In genomic region chr1:156124557-156125483, GRCh38 we compare ENCODE assay signal across 8 cellular contexts. TPM values are rescaled to one million over a fixed set of nuclear protein-coding genes. Genes with fewer than 3 reads are reported as not detected.
DNase-seq lines count a peak whose midpoint lies in the region; ATAC-seq and TF ChIP-seq lines count a peak whose summit lies in the region.

No MANE protein-coding gene starts in this region.

- no peaks in the 10 kb centered on the region for H4K20me1 ChIP-seq in KMS-11 (ENCODE audit: insufficient read depth)

- no peaks in the 10 kb centered on the region for H3K36me3 ChIP-seq in KMS-11 (ENCODE audit: insufficient read depth)
- H3K36me3 ChIP-seq in liver (ENCODE audit: control insufficient read depth in 4 of 4, insufficient read depth in 3 of 4, low read depth in 1 of 4, low read length in 3 of 4) = no peaks in the 10 kb centered on the region
- H3K36me3 ChIP-seq in thyroid gland = no peaks in the 10 kb centered on the region

- H3K9me3 ChIP-seq in liver (ENCODE audit: control insufficient read depth in 4 of 4, low read length in 3 of 4) = no peaks in the 10 kb centered on the region
- no peaks in the 10 kb centered on the region for H3K9me3 ChIP-seq in thyroid gland

- peak; percentile 60 for DNase-seq in activated naive CD8-positive, alpha-beta T cell treated with anti-CD3 and anti-CD28 coated beads, Interleukin-2, amount 50 U/mL, for 24 hours
- DNase-seq in thyroid gland (no peak), cortex of kidney (lab: John Stamatoyannopoulos, UW) (no peak), midbrain (lab: John Stamatoyannopoulos, UW) (no peak)

- no peaks in the 10 kb centered on the region for H3K27me3 ChIP-seq in KMS-11 (ENCODE audit: insufficient read depth, low read depth)
- no peaks in the 10 kb centered on the region for H3K27me3 ChIP-seq in liver (ENCODE audit: control insufficient read depth in 4 of 4, insufficient read depth in 4 of 4, low read length in 3 of 4)
- no peaks in the 10 kb centered on the region for H3K27me3 ChIP-seq in thyroid gland

- peak overlapping the region; percentile 92 for H3K4me2 ChIP-seq in KMS-11

- WGBS in liver = 82% methylated on average over 17 of the region's 17 CpGs
- 75 to 78% methylated on average over 15 to 17 of the region's 17 CpGs for WGBS in thyroid gland, 2 donors

- no peaks in the 10 kb centered on the region for H3K9me3 Mint-ChIP-seq in activated naive CD8-positive, alpha-beta T cell treated with anti-CD3 and anti-CD28 coated beads, Interleukin-2, amount 50 U/mL, for 24 hours

- intact Hi-C loops in thyroid gland (cut with DNase I) = no loop called here

- ATAC-seq in activated naive CD8-positive, alpha-beta T cell treated with anti-CD3 and anti-CD28 coated beads, Interleukin-2, amount 50 U/mL, for 24 hours = peak; percentile 26
- ATAC-seq in GM21737 (IDR thresholded peaks at IDR 0.05; ENCODE audit: unreplicated experiment) = no peak

- TF ChIP-seq RAD21 in liver (IDR thresholded peaks at IDR 0.05) = no peak

- H3K27ac ChIP-seq in C4-2B = peak overlapping the region; percentile 80
- H3K27ac ChIP-seq in KMS-11 = peak overlapping the region; percentile 90
- H3K27ac ChIP-seq in liver (ENCODE audit: low read depth in 1 of 2, low read length in 2 of 2) = peak overlapping the region; percentile 67 to 93
- peak overlapping the region; percentile 95 to 98 (median 98) for H3K27ac ChIP-seq in thyroid gland

- peaks cover 73% of the 10 kb centered on the region for H3K79me2 ChIP-seq in KMS-11 (ENCODE audit: insufficient read depth, low read depth)

- TF ChIP-seq POLR2A in thyroid gland (IDR thresholded peaks at IDR 0.05) = peak in 1 of 2 donors; percentile 13

- H3K27me3 Mint-ChIP-seq in activated naive CD8-positive, alpha-beta T cell treated with anti-CD3 and anti-CD28 coated beads, Interleukin-2, amount 50 U/mL, for 24 hours = peaks cover 5% of the 10 kb centered on the region

- peak overlapping the region; percentile 61 for H3K4me3 Mint-ChIP-seq in activated naive CD8-positive, alpha-beta T cell treated with anti-CD3 and anti-CD28 coated beads, Interleukin-2, amount 50 U/mL, for 24 hours

- H2AFZ ChIP-seq in KMS-11 (ENCODE audit: low read depth) = no peak overlapping the region

- H3K4me1 ChIP-seq in KMS-11 (ENCODE audit: low read depth, poor library complexity, severe bottlenecking) (peaks cover 100% of the 10 kb centered on the region), liver (ENCODE audit: control insufficient read depth in 4 of 4, insufficient read depth in 4 of 4, low read length in 3 of 4) (peaks cover 9 to 71% (median 50%) of the 10 kb centered on the region in 4 donors), thyroid gland (peaks cover 95 to 100% of the 10 kb centered on the region in 2 donors)

- TF ChIP-seq CTCF in C4-2B (conservative IDR thresholded peaks at IDR 0.05) = no peak
- TF ChIP-seq CTCF in KMS-11 (conservative IDR thresholded peaks at IDR 0.05; ENCODE audit: low read depth, low read length) = no peak
- no peak for TF ChIP-seq CTCF in liver (IDR thresholded peaks at IDR 0.05; ENCODE audit: low read depth, low read length, missing input control)
- TF ChIP-seq CTCF in thyroid gland (IDR thresholded peaks at IDR 0.05) = no peak

- H3K36me3 Mint-ChIP-seq in activated naive CD8-positive, alpha-beta T cell treated with anti-CD3 and anti-CD28 coated beads, Interleukin-2, amount 50 U/mL, for 24 hours (ENCODE audit: low read depth) = peaks cover 20% of the 10 kb centered on the region

- H3K9ac ChIP-seq in KMS-11 (peak overlapping the region; percentile 7; the same call in 1 of the 2 replicates), liver (ENCODE audit: low read depth in 1 of 2, low read length in 2 of 2) (no peak overlapping the region)

- peak overlapping the region; percentile 79 for H3K27ac Mint-ChIP-seq in activated naive CD8-positive, alpha-beta T cell treated with anti-CD3 and anti-CD28 coated beads, Interleukin-2, amount 50 U/mL, for 24 hours

- H3K4me1 Mint-ChIP-seq in activated naive CD8-positive, alpha-beta T cell treated with anti-CD3 and anti-CD28 coated beads, Interleukin-2, amount 50 U/mL, for 24 hours = peaks cover 84% of the 10 kb centered on the region

- H3K4me3 ChIP-seq in KMS-11 (IDR thresholded peaks at IDR 0.05; ENCODE audit: insufficient read depth, low read depth, low read length) (peak overlapping the region; percentile 44), liver (ENCODE audit: low read depth in 1 of 3, low read length in 3 of 3) (no peak overlapping the region), thyroid gland (replicated peaks in 1 of 3) (no peak overlapping the region)

TF ChIP-seq in liver, 16 proteins besides CTCF, POLR2A, EP300 and RAD21:
- TF ChIP-seq HNF4A (conservative IDR thresholded peaks at IDR 0.05) = no peak

RNA-seq across cellular contexts. Expression of gene LMNA, which starts 10.3 kb away (rescaled TPM):
- total RNA-seq in liver (100 to 1,000 TPM in 1 of 2 donors, 10 to 100 TPM in 1; 89.4 to 160 TPM), thyroid gland (100 to 1,000 TPM; 235 to 412 (median 327) TPM)
- polyA plus RNA-seq in liver = 100 to 1,000 TPM in 1 of 2 donors, 10 to 100 TPM in 1; 60.4 to 105 TPM

RNA-seq across cellular contexts. Expression of gene SEMA4A, which starts 28.6 kb away (rescaled TPM):
- 1 to 10 TPM; 2.3 to 3.5 TPM for total RNA-seq in liver
- 1 to 10 TPM; 1.1 to 1.2 TPM for polyA plus RNA-seq in liver
- total RNA-seq in thyroid gland = 10 to 100 TPM; 21.5 to 50.8 (median 37.5) TPM

RNA-seq across cellular contexts. Expression of gene MEX3A, which starts 42.6 kb away (rescaled TPM):
- total RNA-seq in liver (1 to 10 TPM; 1.3 TPM), thyroid gland (1 to 10 TPM in 1 of 4 donors, under 1 TPM in 3; 0.17 to 1.8 (median 0.33) TPM)
- polyA plus RNA-seq in liver = under 1 TPM; 0.52 to 0.56 TPM

Comparison
In these comparisons a context has a peak if more than half of its experiments do, and no peak if none do; other contexts are left out.
1. RNA of gene SEMA4A, which starts 28.6 kb away (total RNA-seq): 21.5 to 50.8 TPM in thyroid gland; 2.3 to 3.5 TPM in liver; every median in the first group is over 4 times any median in the second.
2. Peak in every context shown above with its lines, with median percentiles within 50 percentile points of each other: H3K27ac ChIP-seq.